In genomic region chr22:44172370-44173108, GRCh38 we compare ENCODE assay signal across 9 cellular contexts. TPM values are rescaled to one million over a fixed set of nuclear protein-coding genes. Genes with fewer than 3 reads are reported as not detected.
A peak's percentile ranks its signal among the peaks of the same experiment; 100 is the strongest.
DNase-seq lines count a peak whose midpoint lies in the region; ATAC-seq and TF ChIP-seq lines count a peak whose summit lies in the region.
"Had no signal": no experiment of that assay in that cellular context is flagged by ENCODE, and none has a peak within 500 bp of the region (broad histone marks: within the 10 kb centered on the region; RNA-seq: fewer than 3 reads in every experiment).

No MANE protein-coding gene starts in this region.

- no peak overlapping the region for H3K4me3 Mint-ChIP-seq in activated T-helper 2 cell treated with anti-CD3 and anti-CD28 coated beads, Interferon-gamma antibody, Interleukin-2, Interleukin-4, amounts not matched to agents 10 μg/mL and 5 μg/mL and 100 μg/mL, durations not matched to agents 14 hours and 24 hours and 36 hours (ENCODE audit: low read depth)

- intact Hi-C loops in activated T-helper 2 cell treated with anti-CD3 and anti-CD28 coated beads, Interferon-gamma antibody, Interleukin-2, Interleukin-4, amounts not matched to agents 10 μg/mL and 5 μg/mL and 100 μg/mL, durations not matched to agents 14 hours and 24 hours and 36 hours (cut with micrococcal nuclease) = no loop called here

- H3K9me3 ChIP-seq in Peyer's patch = no peaks in the 10 kb centered on the region
- no peaks in the 10 kb centered on the region for H3K9me3 ChIP-seq in effector memory CD4-positive, alpha-beta T cell (ENCODE audit: control insufficient read depth, low read length)
- H3K9me3 ChIP-seq: thoracic aorta had no signal

- peak; percentile 80 for ATAC-seq in HG02870 (IDR thresholded peaks at IDR 0.05; ENCODE audit: unreplicated experiment)

- H3K27ac Mint-ChIP-seq in activated T-helper 2 cell treated with anti-CD3 and anti-CD28 coated beads, Interferon-gamma antibody, Interleukin-2, Interleukin-4, amounts not matched to agents 10 μg/mL and 5 μg/mL and 100 μg/mL, durations not matched to agents 14 hours and 24 hours and 36 hours = no peak overlapping the region

- no peak for TF ChIP-seq POLR2A in Peyer's patch (IDR thresholded peaks at IDR 0.05)

- no peaks in the 10 kb centered on the region for H3K4me1 Mint-ChIP-seq in activated T-helper 2 cell treated with anti-CD3 and anti-CD28 coated beads, Interferon-gamma antibody, Interleukin-2, Interleukin-4, amounts not matched to agents 10 μg/mL and 5 μg/mL and 100 μg/mL, durations not matched to agents 14 hours and 24 hours and 36 hours (ENCODE audit: low read depth)

- H3K4me3 ChIP-seq in Peyer's patch = no peak overlapping the region
- H3K4me3 ChIP-seq in effector memory CD4-positive, alpha-beta T cell (ENCODE audit: insufficient read depth, low read depth, low read length, poor library complexity, severe bottlenecking) = no peak overlapping the region
- H3K4me3 ChIP-seq: thoracic aorta had no signal

- DNase-seq in GDM1 (lab: John Stamatoyannopoulos, UW) (peak; percentile 28), Peyer's patch (peak; percentile 31 to 82 (median 81)), inferior parietal cortex (ENCODE audit: extremely low spot score) (peak; percentile 60)
- DNase-seq in stimulated activated CD4-positive, alpha-beta T cell treated with anti-CD3 and anti-CD28 coated beads, Interleukin-12 subunit alpha, Interleukin-12 subunit beta, amount 100 ng/mL, for 4 hours = no peak
- DNase-seq in activated T-helper 2 cell treated with anti-CD3 and anti-CD28 coated beads, Interferon-gamma antibody, Interleukin-2, Interleukin-4, amounts not matched to agents 10 μg/mL and 5 μg/mL and 100 μg/mL, durations not matched to agents 14 hours and 24 hours and 36 hours (ENCODE audit: low spot score) = no peak
- DNase-seq in effector memory CD4-positive, alpha-beta T cell = no peak
- no peak for DNase-seq in stimulated activated CD4-positive, alpha-beta T cell treated with anti-CD3 and anti-CD28 coated beads, Interleukin-1b, Interleukin-23, amount 100 ng/mL, for 48 hours

- peaks cover 0 to 3% (median 0%) of the 10 kb centered on the region in 4 donors for H3K4me1 ChIP-seq in Peyer's patch
- no peaks in the 10 kb centered on the region for H3K4me1 ChIP-seq in effector memory CD4-positive, alpha-beta T cell (ENCODE audit: control insufficient read depth, insufficient read depth, low read length, poor library complexity, severe bottlenecking)

- peaks cover 4% of the 10 kb centered on the region for H3K27me3 Mint-ChIP-seq in activated T-helper 2 cell treated with anti-CD3 and anti-CD28 coated beads, Interferon-gamma antibody, Interleukin-2, Interleukin-4, amounts not matched to agents 10 μg/mL and 5 μg/mL and 100 μg/mL, durations not matched to agents 14 hours and 24 hours and 36 hours (ENCODE audit: low read depth)

- no peaks in the 10 kb centered on the region for H3K27me3 ChIP-seq in Peyer's patch
- no peaks in the 10 kb centered on the region for H3K27me3 ChIP-seq in effector memory CD4-positive, alpha-beta T cell (replicated peaks; ENCODE audit: control insufficient read depth, insufficient read depth, low read length, poor library complexity, severe bottlenecking)

- no peaks in the 10 kb centered on the region for H3K9me3 Mint-ChIP-seq in activated T-helper 2 cell treated with anti-CD3 and anti-CD28 coated beads, Interferon-gamma antibody, Interleukin-2, Interleukin-4, amounts not matched to agents 10 μg/mL and 5 μg/mL and 100 μg/mL, durations not matched to agents 14 hours and 24 hours and 36 hours

- no peaks in the 10 kb centered on the region for H3K36me3 Mint-ChIP-seq in activated T-helper 2 cell treated with anti-CD3 and anti-CD28 coated beads, Interferon-gamma antibody, Interleukin-2, Interleukin-4, amounts not matched to agents 10 μg/mL and 5 μg/mL and 100 μg/mL, durations not matched to agents 14 hours and 24 hours and 36 hours (ENCODE audit: low read depth)

- no peaks in the 10 kb centered on the region for H3K36me3 ChIP-seq in Peyer's patch
- no peaks in the 10 kb centered on the region for H3K36me3 ChIP-seq in effector memory CD4-positive, alpha-beta T cell (ENCODE audit: control insufficient read depth, insufficient read depth, low read length)
- H3K36me3 ChIP-seq: thoracic aorta had no signal

- no peak for TF ChIP-seq CTCF in Peyer's patch (IDR thresholded peaks at IDR 0.05)

- H3K27ac ChIP-seq in Peyer's patch = peak overlapping the region in 3 of 4 donors; percentile 10 to 49 (median 22)
- no peak overlapping the region for H3K27ac ChIP-seq in effector memory CD4-positive, alpha-beta T cell (ENCODE audit: insufficient read depth, low read length, poor library complexity, severe bottlenecking)

RNA-seq across cellular contexts. Expression of gene PARVG, which starts 8.2 kb away (rescaled TPM):
- total RNA-seq in Peyer's patch = 100 to 1,000 TPM in 1 of 4 donors, 10 to 100 TPM in 3; 18.4 to 304 (median 33.8) TPM
- 73.5 and 75.6 TPM in 2 replicates for total RNA-seq in activated T-helper 2 cell treated with anti-CD3 and anti-CD28 coated beads, Interferon-gamma antibody, Interleukin-2, Interleukin-4, amounts not matched to agents 10 μg/mL and 5 μg/mL and 100 μg/mL, durations not matched to agents 14 hours and 24 hours and 36 hours

Comparison
In these comparisons a context has a peak if more than half of its experiments do, and no peak if none do; other contexts are left out.
1. DNase-seq: peak in GDM1 (single experiment), Peyer's patch (3 of 3) and inferior parietal cortex (single experiment); none in stimulated activated CD4-positive, alpha-beta T cell treated with anti-CD3 and anti-CD28 coated beads, Interleukin-12 subunit alpha, Interleukin-12 subunit beta, amount 100 ng/mL, for 4 hours (single experiment), activated T-helper 2 cell treated with anti-CD3 and anti-CD28 coated beads, Interferon-gamma antibody, Interleukin-2, Interleukin-4, amounts not matched to agents 10 μg/mL and 5 μg/mL and 100 μg/mL, durations not matched to agents 14 hours and 24 hours and 36 hours (single experiment), effector memory CD4-positive, alpha-beta T cell (0 of 3) and stimulated activated CD4-positive, alpha-beta T cell treated with anti-CD3 and anti-CD28 coated beads, Interleukin-1b, Interleukin-23, amount 100 ng/mL, for 48 hours (single experiment).